In genomic region chr11:101128571-101129202, GRCh38 we compare ENCODE assay signal across 13 cellular contexts. TPM values are rescaled to one million over a fixed set of nuclear protein-coding genes. Genes with fewer than 3 reads are reported as not detected.
DNase-seq lines count a peak whose midpoint lies in the region; ATAC-seq and TF ChIP-seq lines count a peak whose summit lies in the region.
"Had no signal": no experiment of that assay in that cellular context is flagged by ENCODE, and none has a peak within 500 bp of the region (broad histone marks: within the 10 kb centered on the region; RNA-seq: fewer than 3 reads in every experiment).

No MANE protein-coding gene starts in this region.

- no peak for TF ChIP-seq CTCF in Caco-2 (IDR thresholded peaks at IDR 0.05; ENCODE audit: insufficient read depth in 1 of 2, low read depth in 1 of 2, low read length in 1 of 2, severe bottlenecking in 1 of 2, unreplicated experiment in 1 of 2)
- no peak for TF ChIP-seq CTCF in WERI-Rb-1 (IDR thresholded peaks at IDR 0.05; ENCODE audit: low read depth, low read length)
- no peak for TF ChIP-seq CTCF in parathyroid adenoma (IDR thresholded peaks at IDR 0.05)

- H3K27ac Mint-ChIP-seq in Caco-2 (ENCODE audit: unreplicated experiment), result no peak overlapping the region
- no peak overlapping the region for H3K27ac Mint-ChIP-seq in activated naive CD8-positive, alpha-beta T cell treated with anti-CD3 and anti-CD28 coated beads, Interleukin-2, amount 50 U/mL, for 24 hours
- H3K27ac Mint-ChIP-seq: CD4-positive, alpha-beta memory T cell; stimulated activated naive CD8-positive, alpha-beta T cell treated with anti-CD3 and anti-CD28 coated beads, Interleukin-15, Interleukin-2, amounts not matched to agents 100 ng/mL and 50 ng/mL, for 24 hours had no signal

- H3K36me3 Mint-ChIP-seq in Caco-2 (ENCODE audit: insufficient read depth, unreplicated experiment), result no peaks in the 10 kb centered on the region
- peaks cover 3% of the 10 kb centered on the region for H3K36me3 Mint-ChIP-seq in activated naive CD8-positive, alpha-beta T cell treated with anti-CD3 and anti-CD28 coated beads, Interleukin-2, amount 50 U/mL, for 24 hours (ENCODE audit: low read depth)

- H3K4me1 ChIP-seq in Caco-2, result peaks cover 12% of the 10 kb centered on the region
- H3K4me1 ChIP-seq in iPS DF 6.9 (ENCODE audit: control insufficient read depth, insufficient read depth, low read length), result no peaks in the 10 kb centered on the region
- no peaks in the 10 kb centered on the region for H3K4me1 ChIP-seq in parathyroid adenoma

- peak overlapping the region; percentile 67 for H3K4me3 Mint-ChIP-seq in Caco-2 (ENCODE audit: unreplicated experiment)
- no peak overlapping the region for H3K4me3 Mint-ChIP-seq in activated naive CD8-positive, alpha-beta T cell treated with anti-CD3 and anti-CD28 coated beads, Interleukin-2, amount 50 U/mL, for 24 hours
- H3K4me3 Mint-ChIP-seq: CD4-positive, alpha-beta memory T cell; stimulated activated naive CD8-positive, alpha-beta T cell treated with anti-CD3 and anti-CD28 coated beads, Interleukin-15, Interleukin-2, amounts not matched to agents 100 ng/mL and 50 ng/mL, for 24 hours had no signal

- POLR2A ChIA-PET in Caco-2 (lab: Charles Lee), result no interaction called here

- peaks cover 42% of the 10 kb centered on the region for H3K27me3 Mint-ChIP-seq in Caco-2 (ENCODE audit: insufficient read depth, unreplicated experiment)
- H3K27me3 Mint-ChIP-seq in activated naive CD8-positive, alpha-beta T cell treated with anti-CD3 and anti-CD28 coated beads, Interleukin-2, amount 50 U/mL, for 24 hours, result peaks cover 50% of the 10 kb centered on the region

- DNase-seq in Caco-2, result no peak
- DNase-seq in WERI-Rb-1, result no peak
- no peak for DNase-seq in iPS DF 6.9 (ENCODE audit: low read depth, low spot score)
- DNase-seq in NK-92 (lab: John Stamatoyannopoulos, UW; ENCODE audit: unreplicated experiment), result no peak
- no peak for DNase-seq in cerebellum (ENCODE audit: low spot score)
- DNase-seq in activated naive CD8-positive, alpha-beta T cell treated with anti-CD3 and anti-CD28 coated beads, Interleukin-2, amount 50 U/mL, for 24 hours, result no peak
- DNase-seq: NCI-H1092, SHP77 treated with DMSO at 0.1 percent for 48 hours had no signal

- H2AFZ ChIP-seq in parathyroid adenoma, result peak overlapping the region; percentile 87

- no peaks in the 10 kb centered on the region for H3K9me3 Mint-ChIP-seq in Caco-2 (ENCODE audit: unreplicated experiment)
- H3K9me3 Mint-ChIP-seq in activated naive CD8-positive, alpha-beta T cell treated with anti-CD3 and anti-CD28 coated beads, Interleukin-2, amount 50 U/mL, for 24 hours, result peaks cover 5% of the 10 kb centered on the region

- BruUV-seq in Caco-2 (replicated peaks; lab: Mats Ljungman, UMichigan), result no TSS peak

- CTCF ChIA-PET in Caco-2 (lab: Charles Lee), result no interaction called here

- peak overlapping the region; percentile 61 for H3K4me2 ChIP-seq in parathyroid adenoma (ENCODE audit: low read length)

- H3K27me3 ChIP-seq in Caco-2 (replicated peaks; ENCODE audit: control insufficient read depth, insufficient read depth, low read length) (peaks cover 20% of the 10 kb centered on the region), WERI-Rb-1 (ENCODE audit: insufficient read depth, low read depth, severe bottlenecking) (peaks cover 55% of the 10 kb centered on the region), iPS DF 6.9 (ENCODE audit: control insufficient read depth, insufficient read depth, low read length) (peaks cover 34% of the 10 kb centered on the region), parathyroid adenoma (ENCODE audit: control insufficient read depth, insufficient read depth, low read length) (no peaks in the 10 kb centered on the region)

- H3K4me3 ChIP-seq in Caco-2 (ENCODE audit: low read depth, low read length), result no peak overlapping the region
- peak overlapping the region; percentile 47 for H3K4me3 ChIP-seq in WERI-Rb-1 (ENCODE audit: low read depth, low read length)
- H3K4me3 ChIP-seq in iPS DF 6.9 (ENCODE audit: low read length), result peak overlapping the region; percentile 47; the same call in 1 of the 2 replicates
- peak overlapping the region; percentile 50 for H3K4me3 ChIP-seq in parathyroid adenoma (ENCODE audit: low read depth, low read length)

- peaks cover 6% of the 10 kb centered on the region for H3K4me1 Mint-ChIP-seq in Caco-2 (ENCODE audit: low read depth, unreplicated experiment)
- H3K4me1 Mint-ChIP-seq in activated naive CD8-positive, alpha-beta T cell treated with anti-CD3 and anti-CD28 coated beads, Interleukin-2, amount 50 U/mL, for 24 hours, result peaks cover 2% of the 10 kb centered on the region

- no CpG with 5 or more reads among the region's 38 CpGs for WGBS in iPS DF 6.9 (ENCODE audit: insufficient coverage, insufficient read length)

- H3K79me2 ChIP-seq in parathyroid adenoma, result no peaks in the 10 kb centered on the region

- intact Hi-C loops in Caco-2 (cut with micrococcal nuclease; ENCODE audit: unreplicated experiment), result loop anchor here (5.0 kb wide), 2 partner anchors 159 to 309 kb away; no protein-coding TSS in a partner anchor

- no peak overlapping the region for H3K9ac ChIP-seq in parathyroid adenoma

- H3K27ac ChIP-seq in WERI-Rb-1 (no peak overlapping the region), iPS DF 6.9 (ENCODE audit: low read length) (no peak overlapping the region), parathyroid adenoma (peak overlapping the region; percentile 68)
- H3K27ac ChIP-seq: epithelial cell of prostate had no signal

- H3K9me3 ChIP-seq in Caco-2 (no peaks in the 10 kb centered on the region), WERI-Rb-1 (ENCODE audit: severe bottlenecking) (no peaks in the 10 kb centered on the region), iPS DF 6.9 (ENCODE audit: control insufficient read depth, insufficient read depth, low read length) (no peaks in the 10 kb centered on the region), parathyroid adenoma (ENCODE audit: control insufficient read depth, low read length) (no peaks in the 10 kb centered on the region)

- H3K36me3 ChIP-seq in Caco-2 (ENCODE audit: control insufficient read depth, insufficient read depth, low read length) (no peaks in the 10 kb centered on the region), WERI-Rb-1 (no peaks in the 10 kb centered on the region), iPS DF 6.9 (ENCODE audit: control insufficient read depth, insufficient read depth, low read length) (no peaks in the 10 kb centered on the region), parathyroid adenoma (ENCODE audit: control insufficient read depth, insufficient read depth, low read length) (no peaks in the 10 kb centered on the region)

- ATAC-seq in HG03108 (IDR thresholded peaks at IDR 0.05; ENCODE audit: unreplicated experiment), result no peak
- ATAC-seq in activated naive CD8-positive, alpha-beta T cell treated with anti-CD3 and anti-CD28 coated beads, Interleukin-2, amount 50 U/mL, for 24 hours, result no peak

RNA-seq across cellular contexts. Expression of gene PGR, which starts 0.9 kb away (rescaled TPM):
- total RNA-seq in Caco-2 (2022) (not detected in 2 replicates), cerebellum (0.18 TPM)
- total RNA-seq: CD4-positive, alpha-beta memory T cell had no signal
